ENCODE assay signal across 8 cellular contexts in genomic region chr5:140363631-140364471, GRCh38. TPM values are rescaled to one million over a fixed set of nuclear protein-coding genes. Genes with fewer than 3 reads are reported as not detected.
DNase-seq lines count a peak whose midpoint lies in the region; ATAC-seq lines count a peak whose summit lies in the region.

No MANE protein-coding gene starts in this region.

- no peak for ATAC-seq in stimulated activated memory B cell treated with anti-CD40 and anti-IgM and Interleukin-4, amounts not matched to agents 10 μg/mL and 1 μg/mL and 100 μg/mL, for 72 hours
- ATAC-seq in HG03565 (IDR thresholded peaks at IDR 0.05; ENCODE audit: unreplicated experiment): no peak

- H3K36me3 ChIP-seq in iPS DF 6.9 (ENCODE audit: control insufficient read depth, insufficient read depth, low read length): no peaks in the 10 kb centered on the region

- peak overlapping the region; percentile 85 for H3K4me3 Mint-ChIP-seq in activated CD4-positive, alpha-beta T cell treated with anti-CD3 and anti-CD28 coated beads, Interleukin-2, amount 10 ng/mL, durations not matched to agents 24 days and 14 days
- H3K4me3 Mint-ChIP-seq in activated T-helper 1 cell treated with anti-CD3 and anti-CD28 coated beads, Interleukin-12 subunit alpha, Interleukin-12 subunit beta, Interleukin-2, Interleukin-4 antibody, amounts not matched to agents 30 ng/mL and 10 ng/mL and 1 ng/mL, durations not matched to agents 14 hours and 24 hours and 36 hours: peak overlapping the region; percentile 79
- H3K4me3 Mint-ChIP-seq in stimulated activated memory B cell treated with anti-CD40 and anti-IgM and Interleukin-4, amounts not matched to agents 10 μg/mL and 1 μg/mL and 100 μg/mL, for 72 hours: peak overlapping the region; percentile 75

- peaks cover 3% of the 10 kb centered on the region for H3K4me1 ChIP-seq in iPS DF 6.9 (ENCODE audit: control insufficient read depth, insufficient read depth, low read length)

- H3K27ac ChIP-seq in iPS DF 6.9 (ENCODE audit: low read length): no peak overlapping the region

- no peaks in the 10 kb centered on the region for H3K27me3 ChIP-seq in iPS DF 6.9 (ENCODE audit: control insufficient read depth, insufficient read depth, low read length)

- no peaks in the 10 kb centered on the region for H3K27me3 Mint-ChIP-seq in activated CD4-positive, alpha-beta T cell treated with anti-CD3 and anti-CD28 coated beads, Interleukin-2, amount 10 ng/mL, durations not matched to agents 24 days and 14 days
- no peaks in the 10 kb centered on the region for H3K27me3 Mint-ChIP-seq in activated T-helper 1 cell treated with anti-CD3 and anti-CD28 coated beads, Interleukin-12 subunit alpha, Interleukin-12 subunit beta, Interleukin-2, Interleukin-4 antibody, amounts not matched to agents 30 ng/mL and 10 ng/mL and 1 ng/mL, durations not matched to agents 14 hours and 24 hours and 36 hours (ENCODE audit: insufficient read depth)
- H3K27me3 Mint-ChIP-seq in stimulated activated memory B cell treated with anti-CD40 and anti-IgM and Interleukin-4, amounts not matched to agents 10 μg/mL and 1 μg/mL and 100 μg/mL, for 72 hours: no peaks in the 10 kb centered on the region

- no peaks in the 10 kb centered on the region for H3K9me3 Mint-ChIP-seq in activated CD4-positive, alpha-beta T cell treated with anti-CD3 and anti-CD28 coated beads, Interleukin-2, amount 10 ng/mL, durations not matched to agents 24 days and 14 days
- no peaks in the 10 kb centered on the region for H3K9me3 Mint-ChIP-seq in activated T-helper 1 cell treated with anti-CD3 and anti-CD28 coated beads, Interleukin-12 subunit alpha, Interleukin-12 subunit beta, Interleukin-2, Interleukin-4 antibody, amounts not matched to agents 30 ng/mL and 10 ng/mL and 1 ng/mL, durations not matched to agents 14 hours and 24 hours and 36 hours
- H3K9me3 Mint-ChIP-seq in stimulated activated memory B cell treated with anti-CD40 and anti-IgM and Interleukin-4, amounts not matched to agents 10 μg/mL and 1 μg/mL and 100 μg/mL, for 72 hours: no peaks in the 10 kb centered on the region

- H3K9me3 ChIP-seq in iPS DF 6.9 (ENCODE audit: control insufficient read depth, insufficient read depth, low read length): no peaks in the 10 kb centered on the region

- peaks cover 14% of the 10 kb centered on the region for H3K4me1 Mint-ChIP-seq in activated CD4-positive, alpha-beta T cell treated with anti-CD3 and anti-CD28 coated beads, Interleukin-2, amount 10 ng/mL, durations not matched to agents 24 days and 14 days
- peaks cover 6% of the 10 kb centered on the region for H3K4me1 Mint-ChIP-seq in activated T-helper 1 cell treated with anti-CD3 and anti-CD28 coated beads, Interleukin-12 subunit alpha, Interleukin-12 subunit beta, Interleukin-2, Interleukin-4 antibody, amounts not matched to agents 30 ng/mL and 10 ng/mL and 1 ng/mL, durations not matched to agents 14 hours and 24 hours and 36 hours (ENCODE audit: low read depth)
- H3K4me1 Mint-ChIP-seq in stimulated activated memory B cell treated with anti-CD40 and anti-IgM and Interleukin-4, amounts not matched to agents 10 μg/mL and 1 μg/mL and 100 μg/mL, for 72 hours: peaks cover 7% of the 10 kb centered on the region

- DNase-seq in activated CD4-positive, alpha-beta T cell treated with anti-CD3 and anti-CD28 coated beads, Interleukin-2, amount 10 ng/mL, durations not matched to agents 24 days and 14 days: no peak
- DNase-seq in activated CD4-positive, alpha-beta T cell treated with anti-CD3 and anti-CD28 coated beads, Interleukin-2, amount 50 U/mL, for 4 hours: no peak
- no peak for DNase-seq in activated T-helper 1 cell treated with anti-CD3 and anti-CD28 coated beads, Interleukin-12 subunit alpha, Interleukin-12 subunit beta, Interleukin-2, Interleukin-4 antibody, amounts not matched to agents 30 ng/mL and 10 ng/mL and 1 ng/mL, durations not matched to agents 14 hours and 24 hours and 36 hours (ENCODE audit: low spot score)
- DNase-seq in iPS DF 6.9 (ENCODE audit: low read depth, low spot score) (no peak), superior temporal gyrus (ENCODE audit: extremely low spot score) (no peak), NCI-H1048 (lab: John Stamatoyannopoulos, UW) (no peak)

- H3K4me3 ChIP-seq in iPS DF 6.9 (ENCODE audit: low read length): peak overlapping the region; percentile 43; the same call in 1 of the 2 replicates

- WGBS in iPS DF 6.9 (ENCODE audit: insufficient coverage, insufficient read length): no CpG with 5 or more reads among the region's 20 CpGs

- intact Hi-C loops in activated CD4-positive, alpha-beta T cell treated with anti-CD3 and anti-CD28 coated beads, Interleukin-2, amount 10 ng/mL, durations not matched to agents 24 days and 14 days (cut with micrococcal nuclease): loop anchor here (1.0 to 2.0 kb wide), 3 partner anchors 271 to 357 kb away; partner anchors contain the start of genes IK and NDUFA2
- intact Hi-C loops in activated T-helper 1 cell treated with anti-CD3 and anti-CD28 coated beads, Interleukin-12 subunit alpha, Interleukin-12 subunit beta, Interleukin-2, Interleukin-4 antibody, amounts not matched to agents 30 ng/mL and 10 ng/mL and 1 ng/mL, durations not matched to agents 14 hours and 24 hours and 36 hours (cut with micrococcal nuclease): loop anchor here (1.0 kb wide), 3 partner anchors 271 to 356 kb away; partner anchors contain the start of gene WDR55

- no peaks in the 10 kb centered on the region for H3K36me3 Mint-ChIP-seq in activated CD4-positive, alpha-beta T cell treated with anti-CD3 and anti-CD28 coated beads, Interleukin-2, amount 10 ng/mL, durations not matched to agents 24 days and 14 days (ENCODE audit: low read depth)
- no peaks in the 10 kb centered on the region for H3K36me3 Mint-ChIP-seq in activated T-helper 1 cell treated with anti-CD3 and anti-CD28 coated beads, Interleukin-12 subunit alpha, Interleukin-12 subunit beta, Interleukin-2, Interleukin-4 antibody, amounts not matched to agents 30 ng/mL and 10 ng/mL and 1 ng/mL, durations not matched to agents 14 hours and 24 hours and 36 hours (ENCODE audit: low read depth)
- no peaks in the 10 kb centered on the region for H3K36me3 Mint-ChIP-seq in stimulated activated memory B cell treated with anti-CD40 and anti-IgM and Interleukin-4, amounts not matched to agents 10 μg/mL and 1 μg/mL and 100 μg/mL, for 72 hours

- peak overlapping the region; percentile 61 for H3K27ac Mint-ChIP-seq in activated CD4-positive, alpha-beta T cell treated with anti-CD3 and anti-CD28 coated beads, Interleukin-2, amount 10 ng/mL, durations not matched to agents 24 days and 14 days
- H3K27ac Mint-ChIP-seq in activated T-helper 1 cell treated with anti-CD3 and anti-CD28 coated beads, Interleukin-12 subunit alpha, Interleukin-12 subunit beta, Interleukin-2, Interleukin-4 antibody, amounts not matched to agents 30 ng/mL and 10 ng/mL and 1 ng/mL, durations not matched to agents 14 hours and 24 hours and 36 hours: no peak overlapping the region
- H3K27ac Mint-ChIP-seq in stimulated activated memory B cell treated with anti-CD40 and anti-IgM and Interleukin-4, amounts not matched to agents 10 μg/mL and 1 μg/mL and 100 μg/mL, for 72 hours: peak overlapping the region; percentile 66

RNA-seq across cellular contexts. Expression of gene SLC4A9, which starts 3.9 kb away (rescaled TPM):
- not detected in 2 replicates for total RNA-seq in activated CD4-positive, alpha-beta T cell treated with anti-CD3 and anti-CD28 coated beads, Interleukin-2, amount 10 ng/mL, durations not matched to agents 24 days and 14 days
- not detected in 2 replicates for total RNA-seq in activated T-helper 1 cell treated with anti-CD3 and anti-CD28 coated beads, Interleukin-12 subunit alpha, Interleukin-12 subunit beta, Interleukin-2, Interleukin-4 antibody, amounts not matched to agents 30 ng/mL and 10 ng/mL and 1 ng/mL, durations not matched to agents 14 hours and 24 hours and 36 hours

RNA-seq across cellular contexts. Expression of gene HBEGF, which starts 17.4 kb away (rescaled TPM):
- 21.9 and 22.5 TPM in 2 replicates for total RNA-seq in activated CD4-positive, alpha-beta T cell treated with anti-CD3 and anti-CD28 coated beads, Interleukin-2, amount 10 ng/mL, durations not matched to agents 24 days and 14 days
- total RNA-seq in activated T-helper 1 cell treated with anti-CD3 and anti-CD28 coated beads, Interleukin-12 subunit alpha, Interleukin-12 subunit beta, Interleukin-2, Interleukin-4 antibody, amounts not matched to agents 30 ng/mL and 10 ng/mL and 1 ng/mL, durations not matched to agents 14 hours and 24 hours and 36 hours: 28.5 and 28.9 TPM in 2 replicates

RNA-seq across cellular contexts. Expression of gene ANKHD1, which starts 37.8 kb away (rescaled TPM):
- total RNA-seq in activated CD4-positive, alpha-beta T cell treated with anti-CD3 and anti-CD28 coated beads, Interleukin-2, amount 10 ng/mL, durations not matched to agents 24 days and 14 days: 118 and 121 TPM in 2 replicates
- total RNA-seq in activated T-helper 1 cell treated with anti-CD3 and anti-CD28 coated beads, Interleukin-12 subunit alpha, Interleukin-12 subunit beta, Interleukin-2, Interleukin-4 antibody, amounts not matched to agents 30 ng/mL and 10 ng/mL and 1 ng/mL, durations not matched to agents 14 hours and 24 hours and 36 hours: 121 and 123 TPM in 2 replicates
